Comparison of ENCODE assay signal across 13 cellular contexts in the genomic region with DNA sequence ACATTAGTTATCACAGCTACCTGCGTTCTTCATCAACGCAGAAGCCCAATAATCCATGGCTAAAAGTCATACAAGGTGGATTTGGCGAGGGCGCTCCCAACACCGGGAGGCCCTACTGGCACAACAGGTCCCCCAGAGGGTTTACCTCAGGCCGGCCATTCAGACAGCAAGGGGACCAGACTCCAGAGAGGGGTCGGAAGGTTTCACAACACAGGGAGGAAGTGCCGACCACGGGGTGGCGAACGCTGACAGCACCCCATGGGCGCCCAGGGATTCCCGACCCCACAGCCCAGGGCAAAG.
"Had no signal": no experiment of that assay in that cellular context is flagged by ENCODE, and none has a peak within 500 bp of the region (broad histone marks: within the 10 kb centered on the region; RNA-seq: fewer than 3 reads in every experiment).

No MANE protein-coding gene starts in this region.

- H3K36me3 Mint-ChIP-seq: natural killer cell had no signal

- ATAC-seq: left lobe of liver had no signal

- H3K4me3 Mint-ChIP-seq: mesothelial cell of epicardium, natural killer cell, neural crest cell had no signal

- H3K27ac Mint-ChIP-seq: mesothelial cell of epicardium, natural killer cell had no signal

- H3K4me1 Mint-ChIP-seq: mesothelial cell of epicardium, natural killer cell, neural crest cell had no signal

- DNase-seq: colonic mucosa; effector CD8-positive, alpha-beta T cell; heart left ventricle; hippocampal formation; mammary epithelial cell; natural killer cell; sigmoid colon; stimulated activated CD4-positive, alpha-beta T cell treated with anti-CD3 and anti-CD28 coated beads, Interleukin-12 subunit alpha, Interleukin-12 subunit beta, amount 100 ng/mL, for 4 hours; stimulated activated naive CD4-positive, alpha-beta T cell; trophoblast cell had no signal
